9 cellular contexts compared by ENCODE assay signal in genomic region chr17:19470529-19471261, GRCh38. TPM values are rescaled to one million over a fixed set of nuclear protein-coding genes. Genes with fewer than 3 reads are reported as not detected.
A peak's percentile ranks its signal among the peaks of the same experiment; 100 is the strongest.
DNase-seq lines count a peak whose midpoint lies in the region; ATAC-seq and TF ChIP-seq lines count a peak whose summit lies in the region.
"Had no signal": no experiment of that assay in that cellular context is flagged by ENCODE, and none has a peak within 500 bp of the region (broad histone marks: within the 10 kb centered on the region; RNA-seq: fewer than 3 reads in every experiment).

No MANE protein-coding gene starts in this region.

- no TSS peak for BruUV-seq in PC-3 (replicated peaks; lab: Mats Ljungman, UMichigan)

- TF ChIP-seq CTCF in PC-3 (conservative IDR thresholded peaks at IDR 0.05; ENCODE audit: low read depth, low read length): no peak

- no peaks in the 10 kb centered on the region for H4K20me1 ChIP-seq in PC-3 (ENCODE audit: low read length)

- no peak overlapping the region for H2BK15ac ChIP-seq in mesendoderm (replicated peaks; ENCODE audit: low read depth)

- no peaks in the 10 kb centered on the region for H3K79me1 ChIP-seq in mesendoderm (ENCODE audit: low read length)

- H3K18ac ChIP-seq in mesendoderm (ENCODE audit: low read length): no peak overlapping the region

- H3K4me1 ChIP-seq in mesendoderm (ENCODE audit: control insufficient read depth, low read depth, low read length) (peaks cover 5% of the 10 kb centered on the region), PC-3 (ENCODE audit: insufficient read depth, low read length) (no peaks in the 10 kb centered on the region)

- POLR2A ChIA-PET in PC-3 (lab: Charles Lee; ENCODE audit: unreplicated experiment): no interaction called here

- H4K5ac ChIP-seq in mesendoderm (ENCODE audit: low read length): no peak overlapping the region

- H3K27me3 ChIP-seq in mesendoderm (ENCODE audit: insufficient read depth, low read length, poor library complexity) (no peaks in the 10 kb centered on the region), PC-3 (ENCODE audit: low read length) (no peaks in the 10 kb centered on the region)

- CTCF ChIA-PET in PC-3 (lab: Charles Lee): no interaction called here

- H4K8ac ChIP-seq in mesendoderm (ENCODE audit: low read depth, low read length): no peak overlapping the region

- H3K23ac ChIP-seq in mesendoderm (ENCODE audit: low read length): no peak overlapping the region

- H3K4ac ChIP-seq in mesendoderm (ENCODE audit: low read depth, low read length): no peak overlapping the region

- no peak for ATAC-seq in GM18909 (IDR thresholded peaks at IDR 0.05; ENCODE audit: poor library complexity, unreplicated experiment)
- ATAC-seq in PC-3: no peak

- H2AFZ ChIP-seq in PC-3 (ENCODE audit: low read length): no peak overlapping the region

- peak; percentile 27 to 50 for DNase-seq in NCI-H524 (lab: John Stamatoyannopoulos, UW)
- no peak for DNase-seq in NCI-H524 treated with DMSO at 0.1 percent for 48 hours (lab: John Stamatoyannopoulos, UW)
- DNase-seq in dedifferentiated amniotic fluid mesenchymal stem cell (ENCODE audit: extremely low spot score): peak; percentile 40
- no peak for DNase-seq in mesendoderm
- peak; percentile 75 for DNase-seq in ureter (ENCODE audit: low spot score)
- no peak for DNase-seq in hippocampal formation (lab: John Stamatoyannopoulos, UW)
- DNase-seq in PC-3: no peak
- DNase-seq: activated T-cell treated with anti-CD3 and anti-CD28 coated beads, Interleukin-2, amount 50 U/mL, for 48 hours had no signal

- no peaks in the 10 kb centered on the region for H3K36me3 ChIP-seq in mesendoderm (ENCODE audit: control insufficient read depth, insufficient read depth, low read length)
- no peaks in the 10 kb centered on the region for H3K36me3 ChIP-seq in PC-3 (ENCODE audit: low read depth, low read length)

- H3K56ac ChIP-seq in mesendoderm (ENCODE audit: low read length): peak overlapping the region; percentile 87

- no peaks in the 10 kb centered on the region for H3K9me3 ChIP-seq in PC-3 (ENCODE audit: low read length)

- peak overlapping the region; percentile 82 for H2BK5ac ChIP-seq in mesendoderm (ENCODE audit: low read length)

- intact Hi-C loops in PC-3 (cut with micrococcal nuclease): no loop called here

- H3K4me3 ChIP-seq in mesendoderm (ENCODE audit: low read length): no peak overlapping the region
- no peak overlapping the region for H3K4me3 ChIP-seq in PC-3 (ENCODE audit: low read length)

- no peaks in the 10 kb centered on the region for H3F3A ChIP-seq in PC-3 (ENCODE audit: low read length, unreplicated experiment)

- H3K27ac ChIP-seq in mesendoderm (ENCODE audit: low read depth, low read length) (no peak overlapping the region), PC-3 (ENCODE audit: low read length) (no peak overlapping the region)

- H3K4me2 ChIP-seq in mesendoderm (ENCODE audit: low read length) (no peak overlapping the region), PC-3 (ENCODE audit: low read length) (no peak overlapping the region)

- H3K9ac ChIP-seq in mesendoderm (ENCODE audit: low read length) (peak overlapping the region; percentile 47), PC-3 (ENCODE audit: low read length) (no peak overlapping the region)

- no peak overlapping the region for H2BK120ac ChIP-seq in mesendoderm (ENCODE audit: low read depth, low read length)

- WGBS in mesendoderm (ENCODE audit: extremely low coverage, insufficient coverage, low lambda C conversion rate): no CpG with 5 or more reads among the region's 29 CpGs

- H3K79me2 ChIP-seq in mesendoderm (ENCODE audit: control insufficient read depth, insufficient read depth, low read length): no peaks in the 10 kb centered on the region
- no peaks in the 10 kb centered on the region for H3K79me2 ChIP-seq in PC-3 (ENCODE audit: low read length)

- H2AK5ac ChIP-seq in mesendoderm (ENCODE audit: low read length): peak overlapping the region; percentile 62

- no peaks in the 10 kb centered on the region for H3K9me2 ChIP-seq in PC-3 (replicated peaks; ENCODE audit: low read length)

RNA-seq across cellular contexts. Expression of gene RNF112, which starts 59.7 kb away (rescaled TPM):
- 1.5 TPM for polyA plus RNA-seq in mesendoderm (2013, experiment 1 of 2)
- polyA plus RNA-seq in mesendoderm (2013, experiment 2 of 2): 1.2 TPM
- total RNA-seq in ureter (20.7 TPM), PC-3 (2014; rRNA removed) (0.18 and 1.0 TPM in 2 replicates)

Comparison
In these comparisons a context has a peak if more than half of its experiments do, and no peak if none do; other contexts are left out.
1. DNase-seq: peak in NCI-H524 (2 of 2), dedifferentiated amniotic fluid mesenchymal stem cell (single experiment) and ureter (single experiment); none in NCI-H524 treated with DMSO at 0.1 percent for 48 hours (single experiment), mesendoderm (single experiment), hippocampal formation (0 of 2) and PC-3 (single experiment).
2. RNA of gene RNF112, which starts 59.7 kb away (total RNA-seq): 20.7 TPM in ureter (single experiment); 0.18 to 1.0 TPM in PC-3; every median in the first group is over 10 times any median in the second.